Comparison of ENCODE assay signal across 17 cellular contexts in the genomic region with DNA sequence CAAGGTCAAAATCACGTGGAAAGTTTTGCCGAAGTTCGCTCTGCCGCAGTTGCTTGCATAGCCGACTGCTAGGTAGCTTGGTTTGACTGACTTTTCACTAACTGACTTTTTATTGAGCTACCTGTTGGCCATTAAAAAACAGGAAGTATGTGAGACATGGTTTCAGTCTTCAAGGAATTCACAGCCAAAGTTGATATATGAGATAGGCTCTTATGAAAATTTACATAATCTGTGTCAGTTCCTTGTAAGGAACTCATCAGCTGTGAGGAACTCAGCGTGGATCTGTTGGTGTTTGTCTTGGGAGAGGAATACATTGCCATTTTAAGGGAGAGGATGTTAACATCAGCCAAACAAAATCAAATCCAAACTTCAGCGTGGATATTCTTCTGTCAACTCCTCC. TPM values are rescaled to one million over a fixed set of nuclear protein-coding genes. Genes with fewer than 3 reads are reported as not detected.
DNase-seq lines count a peak whose midpoint lies in the region; TF ChIP-seq lines count a peak whose summit lies in the region.
"Had no signal": no experiment of that assay in that cellular context is flagged by ENCODE, and none has a peak within 500 bp of the region (broad histone marks: within the 10 kb centered on the region; RNA-seq: fewer than 3 reads in every experiment).

No MANE protein-coding gene starts in this region.

- TF ChIP-seq POLR2A in adrenal gland (IDR thresholded peaks at IDR 0.05) (no peak), prostate gland (IDR thresholded peaks at IDR 0.05) (no peak)

- H3K4me1 ChIP-seq in adrenal gland (replicated peaks in 1 of 2) (peaks cover 37 to 41% of the 10 kb centered on the region in 2 donors), prostate gland (replicated peaks) (peaks cover 24% of the 10 kb centered on the region)

- H3K27me3 Mint-ChIP-seq in activated CD4-positive, alpha-beta memory T cell treated with anti-CD3 and anti-CD28 coated beads, Interleukin-2, amount 10 ng/mL, durations not matched to agents 7 days and 5 days, result peaks cover 4% of the 10 kb centered on the region

- CTCF ChIA-PET in activated CD4-positive, alpha-beta memory T cell treated with anti-CD3 and anti-CD28 coated beads, Interleukin-2, amount 10 ng/mL, durations not matched to agents 7 days and 5 days (lab: Charles Lee), result no interaction called here

- peak overlapping the region in 4 of 5 donors; percentile 43 to 95 (median 86) for H3K27ac ChIP-seq in adrenal gland
- peak overlapping the region; percentile 60 to 71 for H3K27ac ChIP-seq in prostate gland
- H3K27ac ChIP-seq: neutrophil, PC-9, thoracic aorta had no signal

- H3K27ac Mint-ChIP-seq in activated CD4-positive, alpha-beta memory T cell treated with anti-CD3 and anti-CD28 coated beads, Interleukin-2, amount 10 ng/mL, durations not matched to agents 7 days and 5 days, result no peak overlapping the region

- no peaks in the 10 kb centered on the region for H3K36me3 Mint-ChIP-seq in activated CD4-positive, alpha-beta memory T cell treated with anti-CD3 and anti-CD28 coated beads, Interleukin-2, amount 10 ng/mL, durations not matched to agents 7 days and 5 days (ENCODE audit: low read depth)

- no peaks in the 10 kb centered on the region for H3K27me3 ChIP-seq in adrenal gland
- H3K27me3 ChIP-seq in prostate gland (replicated peaks; ENCODE audit: insufficient read depth), result no peaks in the 10 kb centered on the region
- H3K27me3 ChIP-seq: heart left ventricle, neutrophil had no signal

- H3K4me3 Mint-ChIP-seq in activated CD4-positive, alpha-beta memory T cell treated with anti-CD3 and anti-CD28 coated beads, Interleukin-2, amount 10 ng/mL, durations not matched to agents 7 days and 5 days, result no peak overlapping the region

- POLR2A ChIA-PET in activated CD4-positive, alpha-beta memory T cell treated with anti-CD3 and anti-CD28 coated beads, Interleukin-2, amount 10 ng/mL, durations not matched to agents 7 days and 5 days (lab: Charles Lee), result no interaction called here

- H3K36me3 ChIP-seq in adrenal gland (replicated peaks in 1 of 2) (no peaks in the 10 kb centered on the region), prostate gland (no peaks in the 10 kb centered on the region)
- H3K36me3 ChIP-seq: lower lobe of right lung, neutrophil, thoracic aorta had no signal

- intact Hi-C loops in adrenal gland (cut with DNase I), result no loop called here
- intact Hi-C loops in prostate gland (cut with DNase I), result no loop called here

- no peak for TF ChIP-seq CTCF in adrenal gland (IDR thresholded peaks at IDR 0.05)
- no peak for TF ChIP-seq CTCF in prostate gland (IDR thresholded peaks at IDR 0.05)

- DNase-seq in ELR (ENCODE audit: low read depth) (peak; percentile 20), adrenal gland (no peak), glomerular visceral epithelial cell (ENCODE audit: extremely low spot score) (peak; percentile 40), prostate gland (ENCODE audit: low spot score) (no peak), NCI-H1694 (lab: John Stamatoyannopoulos, UW) (no peak), hepatic stellate cell (ENCODE audit: low spot score) (no peak), UCSD-AML1 (lab: John Stamatoyannopoulos, UW; ENCODE audit: unreplicated experiment) (no peak)
- no peak for DNase-seq in activated CD4-positive, alpha-beta memory T cell treated with anti-CD3 and anti-CD28 coated beads, Interleukin-2, amount 10 ng/mL, durations not matched to agents 7 days and 5 days
- DNase-seq: activated CD4-positive, alpha-beta T cell treated with anti-CD3 and anti-CD28 coated beads, Interleukin-2, amount 50 U/mL, for 48 hours; activated effector memory CD4-positive, alpha-beta T cell treated with Interleukin-2 at 50 U/mL for 16 hours; heart left ventricle; lower lobe of right lung; NCI-H446; PC-9 had no signal

- H3K4me3 ChIP-seq in adrenal gland (no peak overlapping the region), prostate gland (no peak overlapping the region)
- H3K4me3 ChIP-seq: heart left ventricle, lower lobe of right lung, PC-9, thoracic aorta had no signal

- H3K9me3 ChIP-seq in adrenal gland (replicated peaks in 1 of 3) (no peaks in the 10 kb centered on the region), prostate gland (no peaks in the 10 kb centered on the region)
- H3K9me3 ChIP-seq: heart left ventricle, lower lobe of right lung, neutrophil, thoracic aorta had no signal

- no peaks in the 10 kb centered on the region for H3K4me1 Mint-ChIP-seq in activated CD4-positive, alpha-beta memory T cell treated with anti-CD3 and anti-CD28 coated beads, Interleukin-2, amount 10 ng/mL, durations not matched to agents 7 days and 5 days

- 36 to 62% (median 51%) methylated on average over 7 of the region's 7 CpGs for WGBS in adrenal gland, 4 donors
- 46% methylated on average over 7 of the region's 7 CpGs for WGBS in prostate gland

- H3K9me3 Mint-ChIP-seq in activated CD4-positive, alpha-beta memory T cell treated with anti-CD3 and anti-CD28 coated beads, Interleukin-2, amount 10 ng/mL, durations not matched to agents 7 days and 5 days, result no peaks in the 10 kb centered on the region

RNA-seq across cellular contexts. Expression of a gene that starts 2.1 kb away (rescaled TPM):
- total RNA-seq in adrenal gland, result under 1 TPM in 1 of 8 donors, not detected in 7; 0.27 TPM
- under 1 TPM in 1 of 3 donors, not detected in 2; 0.15 TPM for polyA plus RNA-seq in adrenal gland
- 10 to 100 TPM in 1 of 2 donors, not detected in 1; 11.2 TPM for total RNA-seq in prostate gland
- not detected for total RNA-seq in activated CD4-positive, alpha-beta memory T cell treated with anti-CD3 and anti-CD28 coated beads, Interleukin-2, amount 10 ng/mL, durations not matched to agents 7 days and 5 days
- total RNA-seq: heart left ventricle; lower lobe of right lung; PC-9; T-helper 1 cell treated with Interleukin-12 subunit alpha and Interleukin-12 subunit beta and Interleukin-4 antibody, amounts not matched to agents 30 ng/mL and 1 ng/mL, for 36 hours; thoracic aorta had no signal
- polyA plus RNA-seq: heart left ventricle had no signal

RNA-seq across cellular contexts. Expression of a gene that starts 32.1 kb away (rescaled TPM):
- 100 to 1,000 TPM in 2 of 8 donors, 10 to 100 TPM in 6; 39.9 to 304 (median 71.6) TPM for total RNA-seq in adrenal gland
- polyA plus RNA-seq in adrenal gland, result 100 to 1,000 TPM in 1 of 3 donors, 10 to 100 TPM in 2; 27.1 to 258 (median 36.6) TPM
- total RNA-seq in prostate gland, result 10 to 100 TPM; 70.6 to 77.5 TPM
- total RNA-seq in activated CD4-positive, alpha-beta memory T cell treated with anti-CD3 and anti-CD28 coated beads, Interleukin-2, amount 10 ng/mL, durations not matched to agents 7 days and 5 days, result under 1 TPM; 0.50 to 0.75 TPM

Comparison
In these comparisons a context has a peak if more than half of its experiments do, and no peak if none do; other contexts are left out.
1. DNase-seq: peak in ELR (single experiment) and glomerular visceral epithelial cell (single experiment); none in adrenal gland (0 of 7), prostate gland (single experiment), activated CD4-positive, alpha-beta memory T cell treated with anti-CD3 and anti-CD28 coated beads, Interleukin-2, amount 10 ng/mL, durations not matched to agents 7 days and 5 days (single experiment), NCI-H1694 (single experiment), hepatic stellate cell (single experiment) and UCSD-AML1 (single experiment).
2. RNA of a gene that starts 32.1 kb away (total RNA-seq): 39.9 to 304 TPM in adrenal gland and 70.6 to 77.5 TPM in prostate gland; 0.50 to 0.75 TPM in activated CD4-positive, alpha-beta memory T cell treated with anti-CD3 and anti-CD28 coated beads, Interleukin-2, amount 10 ng/mL, durations not matched to agents 7 days and 5 days; every median in the first group is over 10 times any median in the second.